In the genomic region with DNA sequence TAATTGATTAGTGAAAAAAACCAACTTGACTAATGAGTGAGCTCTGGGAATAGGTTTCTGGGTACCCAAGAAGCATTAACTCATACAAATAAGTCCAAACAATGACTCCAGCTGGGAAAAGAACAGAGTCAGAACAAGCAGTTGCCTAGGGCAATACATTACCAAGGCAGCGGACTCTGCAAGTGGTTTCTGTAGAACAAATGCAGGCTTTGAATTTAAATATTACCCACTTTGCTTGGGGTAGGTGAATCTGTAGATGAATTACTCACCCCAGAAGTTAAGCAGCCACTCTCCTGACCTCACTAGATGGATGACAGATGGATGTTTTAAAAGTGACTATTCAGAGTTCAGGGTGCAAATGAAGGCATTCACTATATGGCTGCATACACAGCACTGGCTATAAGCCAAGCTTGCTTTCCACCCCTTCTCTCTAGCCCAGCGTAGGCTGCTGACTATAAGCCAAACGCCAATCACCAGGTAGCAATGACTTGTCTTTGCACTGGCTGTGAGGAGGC, we compare ENCODE assay signal across 12 cellular contexts.
DNase-seq lines count a peak whose midpoint lies in the region; ATAC-seq, FAIRE-seq and TF ChIP-seq lines count a peak whose summit lies in the region.
"Had no signal": no experiment of that assay in that cellular context is flagged by ENCODE, and none has a peak within 500 bp of the region (broad histone marks: within the 10 kb centered on the region; RNA-seq: fewer than 3 reads in every experiment).

No MANE protein-coding gene starts in this region.

- POLR2A ChIA-PET in activated CD4-positive, alpha-beta T cell treated with anti-CD3 and anti-CD28 coated beads for 36 hours (lab: Charles Lee) = interaction anchor here (0.6 to 0.8 kb wide), 2 partner anchors 56 to 59 kb away, joined by 4 to 6 read pairs; no protein-coding TSS in a partner anchor
- POLR2A ChIA-PET in K562 (lab: Yijun Ruan, JAX) = interaction anchor here (0.6 to 1.7 kb wide), 5 partner anchors 8 to 30 kb away, joined by 3 to 5 read pairs (median 3); no protein-coding TSS in a partner anchor

- H3K9me1 ChIP-seq in K562 (ENCODE audit: control insufficient read depth, insufficient read depth, low read length) = no peaks in the 10 kb centered on the region

- H3K27me3 Mint-ChIP-seq in activated CD4-positive, alpha-beta T cell treated with anti-CD3 and anti-CD28 coated beads for 36 hours = no peaks in the 10 kb centered on the region

- H3K9ac ChIP-seq in K562 (ENCODE audit: insufficient read depth in 1 of 2, low read depth in 2 of 2, low read length in 2 of 2) (no peak overlapping the region), rectal smooth muscle tissue (ENCODE audit: low read length) (no peak overlapping the region)

- FAIRE-seq in K562 (lab: Jason Lieb, UNC) = peak; percentile 73

- peaks cover 4% of the 10 kb centered on the region for H3K9me3 Mint-ChIP-seq in activated CD4-positive, alpha-beta T cell treated with anti-CD3 and anti-CD28 coated beads for 36 hours (ENCODE audit: low read depth)

- H3K9me3 ChIP-seq in K562 (replicated peaks; ENCODE audit: control insufficient read depth, insufficient read depth, low read depth, low read length) = no peaks in the 10 kb centered on the region
- H3K9me3 ChIP-seq in heart left ventricle = no peaks in the 10 kb centered on the region
- H3K9me3 ChIP-seq: tibial artery had no signal

- H3K36me3 ChIP-seq in K562 (ENCODE audit: control insufficient read depth, insufficient read depth, low read length) (no peaks in the 10 kb centered on the region), rectal smooth muscle tissue (ENCODE audit: control insufficient read depth, insufficient read depth, low read length) (no peaks in the 10 kb centered on the region), heart left ventricle (no peaks in the 10 kb centered on the region)
- H3K36me3 ChIP-seq: tibial artery had no signal

- TF ChIP-seq RAD21 in K562 (CRISPR knock-in tag; conservative IDR thresholded peaks at IDR 0.05 in 1 of 2, IDR thresholded peaks at IDR 0.05 in 1 of 2) = no peak

- intact Hi-C loops in activated CD4-positive, alpha-beta T cell treated with anti-CD3 and anti-CD28 coated beads for 36 hours (cut with DNase I, micrococcal nuclease) = loop anchor here (5.0 kb wide), 3 partner anchors 74 to 286 kb away; no protein-coding TSS in a partner anchor
- intact Hi-C loops in K562 (cut with micrococcal nuclease) (no loop called here), heart left ventricle (cut with DNase I) (loop anchor here in 1 of 10 donors (10.0 kb wide), 1 partner anchor 59 kb away; no protein-coding TSS in a partner anchor)

- no peak for TF ChIP-seq EP300 in K562 (IDR thresholded peaks at IDR 0.05; ENCODE audit: low read length)

- H3K27me3 ChIP-seq in K562 (ENCODE audit: control insufficient read depth in 2 of 2, insufficient read depth in 2 of 2, low read length in 2 of 2) = no peaks in the 10 kb centered on the region
- H3K27me3 ChIP-seq in rectal smooth muscle tissue (ENCODE audit: control insufficient read depth, insufficient read depth, low read length) = no peaks in the 10 kb centered on the region
- H3K27me3 ChIP-seq in heart left ventricle = no peaks in the 10 kb centered on the region
- H3K27me3 ChIP-seq: tibial artery had no signal

- TF ChIP-seq CTCF in K562 (IDR thresholded peaks at IDR 0.05 in 2 of 3, conservative IDR thresholded peaks at IDR 0.05 in 1 of 3; ENCODE audit: insufficient read depth in 2 of 3, low read depth in 1 of 3, low read length in 3 of 3) (no peak), heart left ventricle (IDR thresholded peaks at IDR 0.05) (no peak)

- H2AFZ ChIP-seq in K562 (ENCODE audit: low read depth, low read length) = peak overlapping the region; percentile 41; the same call in 1 of the 2 replicates

- peaks cover 75% of the 10 kb centered on the region for H3K4me1 Mint-ChIP-seq in activated CD4-positive, alpha-beta T cell treated with anti-CD3 and anti-CD28 coated beads for 36 hours

- H3K79me2 ChIP-seq in K562 (ENCODE audit: control insufficient read depth, insufficient read depth, low read length) = no peaks in the 10 kb centered on the region

- H3K4me3 ChIP-seq in K562 = no peak overlapping the region
- no peak overlapping the region for H3K4me3 ChIP-seq in rectal smooth muscle tissue (ENCODE audit: low read length)
- no peak overlapping the region for H3K4me3 ChIP-seq in heart left ventricle
- H3K4me3 ChIP-seq: tibial artery had no signal

- DNase-seq in activated CD4-positive, alpha-beta T cell treated with anti-CD3 and anti-CD28 coated beads for 36 hours = peak; percentile 54
- DNase-seq in activated CD4-positive, alpha-beta T cell treated with anti-CD3 and anti-CD28 coated beads for 1 hour = no peak
- DNase-seq in NCI-H345 (lab: John Stamatoyannopoulos, UW) = peak; percentile 84
- DNase-seq in K562 (ENCODE audit: extremely low read depth in 1 of 4, low spot score in 3 of 4) = peak in 2 of 4 experiments; percentile 50 to 70
- DNase-seq in heart left ventricle = no peak
- DNase-seq in cerebellar cortex (ENCODE audit: low spot score) = no peak
- DNase-seq: activated CD8-positive, alpha-beta memory T cell treated with anti-CD3 and anti-CD28 coated beads for 24 hours; NCI-H1436; posterior cingulate gyrus; tibial artery had no signal

- no peaks in the 10 kb centered on the region for H4K20me1 ChIP-seq in K562 (replicated peaks; ENCODE audit: control insufficient read depth, insufficient read depth, low read length)

- in situ Hi-C loops in K562 (cut with MboI) = no loop called here

- TF ChIP-seq POLR2A in K562 (conservative IDR thresholded peaks at IDR 0.05) = no peak
- TF ChIP-seq POLR2A in heart left ventricle (IDR thresholded peaks at IDR 0.05) = no peak

- peaks cover 0 to 20% of the 10 kb centered on the region in 2 experiments; a peak in 4 of 5 replicates for H3K4me1 ChIP-seq in K562 (replicated peaks in 1 of 2; ENCODE audit: control insufficient read depth in 2 of 2, insufficient read depth in 2 of 2, low read length in 2 of 2)
- peaks cover 12% of the 10 kb centered on the region for H3K4me1 ChIP-seq in rectal smooth muscle tissue (ENCODE audit: control insufficient read depth, insufficient read depth, low read length)
- peaks cover 0 to 21% (median 0%) of the 10 kb centered on the region in 12 donors for H3K4me1 ChIP-seq in heart left ventricle
- H3K4me1 ChIP-seq: tibial artery had no signal

- no TSS peak for BruUV-seq in K562 (replicated peaks; lab: Mats Ljungman, UMichigan)

- no peaks in the 10 kb centered on the region for H3K36me3 Mint-ChIP-seq in activated CD4-positive, alpha-beta T cell treated with anti-CD3 and anti-CD28 coated beads for 36 hours (ENCODE audit: low read depth)

- no peak overlapping the region for H3K27ac ChIP-seq in K562 (ENCODE audit: extremely low read depth, low read depth, low read length)
- H3K27ac ChIP-seq in rectal smooth muscle tissue (ENCODE audit: low read depth, low read length) = peak overlapping the region; percentile 43
- H3K27ac ChIP-seq in heart left ventricle = no peak overlapping the region
- H3K27ac ChIP-seq: tibial artery had no signal

- WGBS in K562 (ENCODE audit: insufficient coverage, low coverage, missing lambda C conversion rate) = 11% methylated on average over 3 of the region's 3 CpGs
- 36 to 51% (median 42%) methylated on average over 3 of the region's 3 CpGs for WGBS in heart left ventricle, 4 donors

- peak; percentile 75 for ATAC-seq in activated CD4-positive, alpha-beta T cell treated with anti-CD3 and anti-CD28 coated beads for 36 hours
- ATAC-seq in K562 (peak; percentile 71), HG02623 (IDR thresholded peaks at IDR 0.05; ENCODE audit: unreplicated experiment) (no peak), heart left ventricle (no peak)

- peak overlapping the region; percentile 53 for H3K27ac Mint-ChIP-seq in activated CD4-positive, alpha-beta T cell treated with anti-CD3 and anti-CD28 coated beads for 36 hours

- no peak overlapping the region for H3K4me3 Mint-ChIP-seq in activated CD4-positive, alpha-beta T cell treated with anti-CD3 and anti-CD28 coated beads for 36 hours

- no peak overlapping the region for H3K4me2 ChIP-seq in K562 (ENCODE audit: insufficient read depth, low read length)

- CTCF ChIA-PET in activated CD4-positive, alpha-beta T cell treated with anti-CD3 and anti-CD28 coated beads for 36 hours (lab: Charles Lee) = interaction anchor here (0.7 to 2.2 kb wide), 7 partner anchors 25 to 195 kb away, joined by 3 to 21 read pairs (median 5); partner anchors contain the start of gene BHLHE40
- CTCF ChIA-PET in K562 (lab: Yijun Ruan, JAX; ENCODE audit: low intra/inter-chr PET ratio) = interaction anchor here (0.7 kb wide), 1 partner anchor 73 kb away, joined by 3 read pairs; no protein-coding TSS in a partner anchor

TF ChIP-seq in K562, 482 proteins besides CTCF, POLR2A, EP300 and RAD21 (continues in another document):
- no peak for TF ChIP-seq ZNF134 (CRISPR knock-in tag; conservative IDR thresholded peaks at IDR 0.05)
- no peak for TF ChIP-seq FOXJ2 (tag; IDR thresholded peaks at IDR 0.05)
- TF ChIP-seq KLF13 (tag; IDR thresholded peaks at IDR 0.05; ENCODE audit: borderline replicate concordance, low read depth) = no peak
- TF ChIP-seq SRSF9 (IDR thresholded peaks at IDR 0.05; ENCODE audit: borderline replicate concordance, low read depth, low read length) = no peak
- peak; percentile 45 for TF ChIP-seq PRDM10 (IDR thresholded peaks at IDR 0.05; ENCODE audit: partially characterized antibody)
- no peak for TF ChIP-seq ARID2 (IDR thresholded peaks at IDR 0.05)

Comparison
In these comparisons a context has a peak if more than half of its experiments do, and no peak if none do; other contexts are left out.
1. DNase-seq: peak in activated CD4-positive, alpha-beta T cell treated with anti-CD3 and anti-CD28 coated beads for 36 hours (single experiment) and NCI-H345 (single experiment); none in activated CD4-positive, alpha-beta T cell treated with anti-CD3 and anti-CD28 coated beads for 1 hour (single experiment), heart left ventricle (0 of 5) and cerebellar cortex (single experiment).
2. ATAC-seq: peak in activated CD4-positive, alpha-beta T cell treated with anti-CD3 and anti-CD28 coated beads for 36 hours (single experiment) and K562 (single experiment); none in HG02623 (single experiment) and heart left ventricle (0 of 4).